ENCODE assay signal across 36 cellular contexts in the genomic region with DNA sequence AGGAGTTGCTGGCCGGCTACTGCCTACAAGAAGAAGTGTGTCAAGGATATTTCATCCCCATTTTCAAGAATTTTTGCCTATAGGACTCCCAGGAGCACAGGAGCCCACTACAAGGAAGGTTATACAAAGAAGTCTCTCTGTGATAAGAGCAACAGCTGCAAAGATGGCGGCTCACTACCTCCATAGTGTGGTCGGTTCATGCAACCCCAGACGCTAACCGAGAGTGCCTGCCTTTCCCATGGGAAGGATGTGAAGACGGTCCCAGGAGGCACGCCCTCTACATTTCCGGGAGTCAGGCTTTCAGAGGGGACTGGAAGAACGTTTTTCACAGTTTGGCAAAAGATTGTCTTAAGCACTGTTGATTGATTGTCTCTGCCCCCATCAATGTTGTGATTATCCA.
"Had no signal": no experiment of that assay in that cellular context is flagged by ENCODE, and none has a peak within 500 bp of the region (broad histone marks: within the 10 kb centered on the region; RNA-seq: fewer than 3 reads in every experiment).

No MANE protein-coding gene starts in this region.

- H3K27me3 ChIP-seq: brain microvascular endothelial cell, MG63, Peyer's patch had no signal

- H3K9me3 Mint-ChIP-seq: activated B cell treated with CpG ODN at 0.5 μM for 24 hours; activated naive CD8-positive, alpha-beta T cell treated with anti-CD3 and anti-CD28 coated beads for 36 hours; activated T-helper 17 cell treated with anti-CD3 and anti-CD28 coated beads, Interleukin-2, amount 50 U/mL, for 72 hours; central memory CD8-positive, alpha-beta T cell had no signal

- H3K27me3 Mint-ChIP-seq: activated B cell treated with CpG ODN at 0.5 μM for 24 hours; activated CD8-positive, alpha-beta T cell treated with anti-CD3 and anti-CD28 coated beads for 36 hours; activated naive CD8-positive, alpha-beta T cell treated with anti-CD3 and anti-CD28 coated beads for 36 hours; activated T-helper 17 cell treated with anti-CD3 and anti-CD28 coated beads, Interleukin-2, amount 50 U/mL, for 72 hours; central memory CD8-positive, alpha-beta T cell had no signal

- H3K27ac ChIP-seq: brain microvascular endothelial cell, Peyer's patch, VCaP had no signal

- H3K36me3 ChIP-seq: brain microvascular endothelial cell, MG63, Peyer's patch had no signal

- H3K4me1 ChIP-seq: Peyer's patch had no signal

- H3K4me3 ChIP-seq: MG63, Peyer's patch had no signal

- DNase-seq: activated B cell treated with CpG ODN at 0.5 μM for 24 hours; activated CD4-positive, alpha-beta T cell treated with anti-CD3 and anti-CD28 coated beads for 48 hours; activated CD4-positive, CD25-positive, alpha-beta regulatory T cell treated with anti-CD3 and anti-CD28 coated beads, Interleukin-2, amount 50 U/mL, for 72 hours; activated CD8-positive, alpha-beta T cell treated with anti-CD3 and anti-CD28 coated beads for 36 hours; activated effector memory CD4-positive, alpha-beta T cell treated with anti-CD3 and anti-CD28 coated beads, Interleukin-2, amount 50 U/mL, for 16 hours; activated naive CD4-positive, alpha-beta T cell; activated naive CD4-positive, alpha-beta T cell treated with anti-CD3 and anti-CD28 coated beads, Interleukin-2, amount 50 U/mL, for 16 hours; activated naive CD8-positive, alpha-beta T cell treated with anti-CD3 and anti-CD28 coated beads for 36 hours; activated T-cell treated with anti-CD3 and anti-CD28 coated beads, Interleukin-2, amount 50 U/mL, for 1 hour; activated T-cell treated with anti-CD3 and anti-CD28 coated beads, Interleukin-2, amount 50 U/mL, for 72 hours; amniotic stem cell; aorta; brain microvascular endothelial cell; Kasumi-1; MG63; NCI-H1048; NCI-H1105 treated with DMSO at 0.1 percent for 48 hours; NCI-H1436; NCI-H1694; NCI-H1930; NCI-H2081 treated with DMSO at 0.1 percent for 48 hours; NCI-H345; NCI-H524 treated with DMSO at 0.1 percent for 48 hours; NCI-H748 treated with DMSO at 0.1 percent for 48 hours; NK-92 treated with Interleukin-12 subunit alpha and Interleukin-12 subunit beta, amount 100 ng/mL, for 24 hours; PC-3; Peyer's patch; RPMI8226; SHP77 treated with DMSO at 0.1 percent for 48 hours; SW 1271; T-helper 1 cell; T-helper 2 cell; T-helper 9 cell had no signal

- H3K4me1 Mint-ChIP-seq: activated B cell treated with CpG ODN at 0.5 μM for 24 hours; activated naive CD8-positive, alpha-beta T cell treated with anti-CD3 and anti-CD28 coated beads for 36 hours; activated T-helper 17 cell treated with anti-CD3 and anti-CD28 coated beads, Interleukin-2, amount 50 U/mL, for 72 hours; central memory CD8-positive, alpha-beta T cell had no signal

- H3K9me3 ChIP-seq: MG63, Peyer's patch had no signal

- H3K27ac Mint-ChIP-seq: activated B cell treated with CpG ODN at 0.5 μM for 24 hours; activated CD8-positive, alpha-beta T cell treated with anti-CD3 and anti-CD28 coated beads for 36 hours; activated naive CD8-positive, alpha-beta T cell treated with anti-CD3 and anti-CD28 coated beads for 36 hours; activated T-cell treated with anti-CD3 and anti-CD28 coated beads, Interleukin-2, amount 50 U/mL, for 72 hours; activated T-helper 17 cell treated with anti-CD3 and anti-CD28 coated beads, Interleukin-2, amount 50 U/mL, for 72 hours had no signal

- H3K36me3 Mint-ChIP-seq: activated naive CD8-positive, alpha-beta T cell treated with anti-CD3 and anti-CD28 coated beads for 36 hours had no signal

- H3K4me3 Mint-ChIP-seq: activated B cell treated with CpG ODN at 0.5 μM for 24 hours; activated CD8-positive, alpha-beta T cell treated with anti-CD3 and anti-CD28 coated beads for 36 hours; activated naive CD8-positive, alpha-beta T cell treated with anti-CD3 and anti-CD28 coated beads for 36 hours; activated T-cell treated with anti-CD3 and anti-CD28 coated beads, Interleukin-2, amount 50 U/mL, for 72 hours; activated T-helper 17 cell treated with anti-CD3 and anti-CD28 coated beads, Interleukin-2, amount 50 U/mL, for 72 hours; central memory CD8-positive, alpha-beta T cell had no signal

- ATAC-seq: activated CD8-positive, alpha-beta T cell treated with anti-CD3 and anti-CD28 coated beads for 36 hours; activated T-cell treated with anti-CD3 and anti-CD28 coated beads, Interleukin-2, amount 50 U/mL, for 72 hours; activated T-helper 17 cell treated with anti-CD3 and anti-CD28 coated beads, Interleukin-2, amount 50 U/mL, for 72 hours; PC-3 had no signal
